In the genomic region with DNA sequence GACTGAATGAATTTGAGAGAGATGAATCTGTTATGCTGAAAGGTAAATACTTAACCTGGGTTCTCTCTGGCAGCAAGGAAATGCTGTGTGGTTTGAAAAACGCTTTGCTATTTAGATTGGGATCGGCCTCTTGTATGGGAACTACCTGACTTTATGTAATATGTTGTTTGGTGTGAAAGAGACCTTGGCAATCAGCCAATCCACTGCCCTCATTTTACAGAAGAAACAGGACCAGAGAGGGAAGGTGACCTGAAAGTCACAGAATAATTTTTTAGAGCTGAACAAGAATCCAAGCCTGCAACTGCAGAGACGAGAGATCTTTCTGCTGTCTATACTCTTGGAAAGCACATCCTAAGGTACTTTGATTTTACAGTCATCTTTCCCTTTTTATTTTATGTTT, we compare ENCODE assay signal across 8 cellular contexts. TPM values are rescaled to one million over a fixed set of nuclear protein-coding genes. Genes with fewer than 3 reads are reported as not detected.
DNase-seq lines count a peak whose midpoint lies in the region; ATAC-seq and TF ChIP-seq lines count a peak whose summit lies in the region.

No MANE protein-coding gene starts in this region.

- H3K4me2 ChIP-seq in HCT116 (ENCODE audit: low read length) = peak overlapping the region; percentile 96

- peaks cover 77% of the 10 kb centered on the region for H3K79me2 ChIP-seq in HCT116 (ENCODE audit: insufficient read depth, low read length)

- POLR2A ChIA-PET in HCT116 (lab: Charles Lee) = no interaction called here

- no peaks in the 10 kb centered on the region for H3K27me3 ChIP-seq in HCT116 (ENCODE audit: insufficient read depth, low read length)

- H3K27ac ChIP-seq in HCT116 (ENCODE audit: low read depth, low read length) (no peak overlapping the region), SK-N-MC (no peak overlapping the region)

- CTCF ChIA-PET in HCT116 (lab: Charles Lee) = no interaction called here

- peak overlapping the region; percentile 92 to 100 for H3K4me3 ChIP-seq in HCT116 (replicated peaks in 1 of 2; ENCODE audit: low read depth in 1 of 2, low read length in 2 of 2)
- peak overlapping the region; percentile 96 for H3K4me3 ChIP-seq in SK-N-MC
- H3K4me3 ChIP-seq in fibroblast of mammary gland (ENCODE audit: control insufficient read depth, low read depth, low read length) = peak overlapping the region; percentile 98
- H3K4me3 ChIP-seq in skeletal muscle cell (ENCODE audit: low read depth, low read length) = peak overlapping the region; percentile 87

- peak overlapping the region; percentile 89 for H3K9ac ChIP-seq in HCT116 (ENCODE audit: low read length)
- peak overlapping the region; percentile 100 for H3K9ac ChIP-seq in SK-N-MC (ENCODE audit: insufficient read length)

- ATAC-seq in HCT116 (no peak), GM21423 (IDR thresholded peaks at IDR 0.05; ENCODE audit: unreplicated experiment) (no peak)

- H4K20me1 ChIP-seq in HCT116 (ENCODE audit: insufficient read depth) = no peaks in the 10 kb centered on the region; the same call in 1 of the 2 replicates

- H3K9me3 ChIP-seq in HCT116 (ENCODE audit: control insufficient read depth in 1 of 2, insufficient read depth in 1 of 2, low read depth in 1 of 2, low read length in 2 of 2) (no peaks in the 10 kb centered on the region), SK-N-MC (ENCODE audit: low read depth, low read length) (no peaks in the 10 kb centered on the region)

- no peak for TF ChIP-seq RAD21 in HCT116 (IDR thresholded peaks at IDR 0.05; ENCODE audit: low read depth)

- peaks cover 13 to 19% of the 10 kb centered on the region in 2 experiments; a peak in 3 of 4 replicates for H3K4me1 ChIP-seq in HCT116 (ENCODE audit: control insufficient read depth in 1 of 2, insufficient read depth in 2 of 2, low read length in 2 of 2)

- TF ChIP-seq POLR2A in HCT116 (IDR thresholded peaks at IDR 0.05; ENCODE audit: borderline replicate concordance, extremely low read depth, insufficient read depth, insufficient read length) = no peak

- intact Hi-C loops in HCT116 (cut with micrococcal nuclease) = no loop called here

- in situ Hi-C loops in ACHN (cut with HindIII; ENCODE audit: low pct_ligation_motif_present, low pct_unique_long_range_greater_than_20kb, low sequenced_read_pairs) = no loop called here

- no peaks in the 10 kb centered on the region for H3K9me2 ChIP-seq in HCT116 (ENCODE audit: insufficient read depth)

- peaks cover 28 to 42% of the 10 kb centered on the region in 2 experiments; a peak in 3 of 4 replicates for H3K36me3 ChIP-seq in HCT116 (ENCODE audit: control insufficient read depth in 1 of 2, insufficient read depth in 2 of 2, low read length in 2 of 2)
- H3K36me3 ChIP-seq in SK-N-MC (ENCODE audit: insufficient read depth, low read length) = peaks cover 42% of the 10 kb centered on the region

- TF ChIP-seq CTCF in HCT116 (IDR thresholded peaks at IDR 0.05 in 2 of 3, conservative IDR thresholded peaks at IDR 0.05 in 1 of 3; ENCODE audit: borderline replicate concordance in 1 of 3, insufficient read depth in 1 of 3, low read depth in 2 of 3, low read length in 2 of 3) (no peak), fibroblast of mammary gland (conservative IDR thresholded peaks at IDR 0.05; ENCODE audit: control insufficient read depth, insufficient read depth, low read depth, low read length) (no peak)

- H2AFZ ChIP-seq in HCT116 (ENCODE audit: low read depth, low read length, poor library complexity, severe bottlenecking) = no peak overlapping the region

- no TSS peak for BruUV-seq in HCT116 (replicated peaks; lab: Mats Ljungman, UMichigan)

- RAD21 ChIA-PET in HCT116 (lab: Charles Lee; ENCODE audit: low non-redundant PET in 1 of 2, low total read pairs in 2 of 2, uncharacterized antibody in 2 of 2, unreplicated experiment in 2 of 2) = no interaction called here

- DNase-seq in HCT116 (ENCODE audit: low read depth, low spot score) = no peak
- no peak for DNase-seq in SK-N-MC (ENCODE audit: low read depth, low spot score)
- no peak for DNase-seq in fibroblast of mammary gland (ENCODE audit: low read depth)
- DNase-seq in skeletal muscle cell (ENCODE audit: low read depth) = no peak
- DNase-seq in NCI-H69 (lab: John Stamatoyannopoulos, UW) = no peak
- DNase-seq in HPDE6-E6E7 (ENCODE audit: extremely low spot score) = no peak
- DNase-seq in ACHN = no peak

TF ChIP-seq in HCT116, 20 proteins besides CTCF, POLR2A, EP300 and RAD21:
- TF ChIP-seq SRF (IDR thresholded peaks at IDR 0.05; ENCODE audit: low read depth) = no peak
- TF ChIP-seq EZH2phosphoT487 (IDR thresholded peaks at IDR 0.05; ENCODE audit: borderline replicate concordance) = no peak
- TF ChIP-seq CBX3 (IDR thresholded peaks at IDR 0.05; ENCODE audit: low read depth) = no peak
- no peak for TF ChIP-seq EGR1 (IDR thresholded peaks at IDR 0.05; ENCODE audit: low read depth)
- TF ChIP-seq YY1 (IDR thresholded peaks at IDR 0.05; ENCODE audit: extremely low read depth, insufficient replicate concordance, low read depth, low read length) = no peak
- no peak for TF ChIP-seq SP1 (IDR thresholded peaks at IDR 0.05; ENCODE audit: low read depth)
- no peak for TF ChIP-seq EZH2 (IDR thresholded peaks at IDR 0.05)
- TF ChIP-seq, protein P1, sequence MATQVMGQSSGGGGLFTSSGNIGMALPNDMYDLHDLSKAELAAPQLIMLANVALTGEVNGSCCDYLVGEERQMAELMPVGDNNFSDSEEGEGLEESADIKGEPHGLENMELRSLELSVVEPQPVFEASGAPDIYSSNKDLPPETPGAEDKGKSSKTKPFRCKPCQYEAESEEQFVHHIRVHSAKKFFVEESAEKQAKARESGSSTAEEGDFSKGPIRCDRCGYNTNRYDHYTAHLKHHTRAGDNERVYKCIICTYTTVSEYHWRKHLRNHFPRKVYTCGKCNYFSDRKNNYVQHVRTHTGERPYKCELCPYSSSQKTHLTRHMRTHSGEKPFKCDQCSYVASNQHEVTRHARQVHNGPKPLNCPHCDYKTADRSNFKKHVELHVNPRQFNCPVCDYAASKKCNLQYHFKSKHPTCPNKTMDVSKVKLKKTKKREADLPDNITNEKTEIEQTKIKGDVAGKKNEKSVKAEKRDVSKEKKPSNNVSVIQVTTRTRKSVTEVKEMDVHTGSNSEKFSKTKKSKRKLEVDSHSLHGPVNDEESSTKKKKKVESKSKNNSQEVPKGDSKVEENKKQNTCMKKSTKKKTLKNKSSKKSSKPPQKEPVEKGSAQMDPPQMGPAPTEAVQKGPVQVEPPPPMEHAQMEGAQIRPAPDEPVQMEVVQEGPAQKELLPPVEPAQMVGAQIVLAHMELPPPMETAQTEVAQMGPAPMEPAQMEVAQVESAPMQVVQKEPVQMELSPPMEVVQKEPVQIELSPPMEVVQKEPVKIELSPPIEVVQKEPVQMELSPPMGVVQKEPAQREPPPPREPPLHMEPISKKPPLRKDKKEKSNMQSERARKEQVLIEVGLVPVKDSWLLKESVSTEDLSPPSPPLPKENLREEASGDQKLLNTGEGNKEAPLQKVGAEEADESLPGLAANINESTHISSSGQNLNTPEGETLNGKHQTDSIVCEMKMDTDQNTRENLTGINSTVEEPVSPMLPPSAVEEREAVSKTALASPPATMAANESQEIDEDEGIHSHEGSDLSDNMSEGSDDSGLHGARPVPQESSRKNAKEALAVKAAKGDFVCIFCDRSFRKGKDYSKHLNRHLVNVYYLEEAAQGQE (IDR thresholded peaks at IDR 0.05; ENCODE audit: low read depth) = no peak
- no peak for TF ChIP-seq CEBPB (IDR thresholded peaks at IDR 0.05; ENCODE audit: low read depth)
- no peak for TF ChIP-seq ZFX (IDR thresholded peaks at IDR 0.05)
TF ChIP-seq in HCT116: peak in this region for 0.

RNA-seq across cellular contexts. Expression of a gene that starts 1.0 kb away (rescaled TPM):
- total RNA-seq in HCT116 (2021; ENCODE audit: unreplicated experiment) = 154 TPM
- polyA plus RNA-seq in HCT116 (2012) = 157 and 178 TPM in 2 replicates

RNA-seq across cellular contexts. Expression of a gene that starts 1.4 kb away (rescaled TPM):
- 200 TPM for total RNA-seq in HCT116 (2021; ENCODE audit: unreplicated experiment)
- 203 and 206 TPM in 2 replicates for polyA plus RNA-seq in HCT116 (2012)

RNA-seq across cellular contexts. Expression of a gene that starts 28.8 kb away (rescaled TPM):
- 9.2 TPM for total RNA-seq in HCT116 (2021; ENCODE audit: unreplicated experiment)
- 6.7 and 8.0 TPM in 2 replicates for polyA plus RNA-seq in HCT116 (2012)

RNA-seq across cellular contexts. Expression of a gene that starts 28.9 kb away (rescaled TPM):
- total RNA-seq in HCT116 (2021; ENCODE audit: unreplicated experiment) = 67.0 TPM
- polyA plus RNA-seq in HCT116 (2012) = 46.3 and 48.6 TPM in 2 replicates

RNA-seq across cellular contexts. Expression of a gene that starts 35.3 kb away (rescaled TPM):
- total RNA-seq in HCT116 (2021; ENCODE audit: unreplicated experiment) = 192 TPM
- 365 and 430 TPM in 2 replicates for polyA plus RNA-seq in HCT116 (2012)
